In the genomic region with DNA sequence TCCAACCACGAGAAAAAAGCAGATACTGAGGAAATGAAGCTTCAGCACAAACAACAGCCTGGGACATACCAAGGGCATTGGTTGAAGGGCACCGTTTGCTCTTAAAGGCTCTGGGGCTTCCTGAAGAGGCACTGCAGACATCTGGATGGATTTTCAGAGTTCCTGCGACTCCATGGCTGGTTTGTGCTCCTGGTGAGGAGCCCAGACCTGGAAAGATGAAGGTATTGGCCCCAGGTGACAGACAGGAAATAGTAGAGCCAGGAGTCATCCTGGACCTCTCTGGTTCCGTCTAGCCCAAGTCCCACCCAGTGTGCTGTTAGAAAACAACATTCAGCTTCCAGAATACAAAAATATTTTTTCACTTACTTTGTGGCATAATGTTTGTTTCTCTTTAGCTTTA, we compare ENCODE assay signal across 14 cellular contexts. TPM values are rescaled to one million over a fixed set of nuclear protein-coding genes. Genes with fewer than 3 reads are reported as not detected.
DNase-seq lines count a peak whose midpoint lies in the region; ATAC-seq and TF ChIP-seq lines count a peak whose summit lies in the region.
"Had no signal": no experiment of that assay in that cellular context is flagged by ENCODE, and none has a peak within 500 bp of the region (broad histone marks: within the 10 kb centered on the region; RNA-seq: fewer than 3 reads in every experiment).

No MANE protein-coding gene starts in this region.

- H3K79me2 ChIP-seq in mesendoderm (ENCODE audit: control insufficient read depth, insufficient read depth, low read length), result no peaks in the 10 kb centered on the region

- WGBS in mesendoderm (ENCODE audit: extremely low coverage, insufficient coverage, low lambda C conversion rate), result no CpG with 5 or more reads among the region's 4 CpGs

- no peaks in the 10 kb centered on the region for H3K27me3 ChIP-seq in mesendoderm (ENCODE audit: insufficient read depth, low read length, poor library complexity)
- peaks cover 7% of the 10 kb centered on the region for H3K27me3 ChIP-seq in foreskin keratinocyte
- H3K27me3 ChIP-seq in H7 (ENCODE audit: control insufficient read depth, insufficient read depth, low read length), result peaks cover 6% of the 10 kb centered on the region
- H3K27me3 ChIP-seq: BLaER1 had no signal

- no peak overlapping the region for H3K9ac ChIP-seq in mesendoderm (ENCODE audit: low read length)
- H3K9ac ChIP-seq: BLaER1 had no signal

- TF ChIP-seq CTCF in HEK293 (tag by site-specific recombination; IDR thresholded peaks at IDR 0.05), result no peak
- no peak for TF ChIP-seq CTCF in chondrocyte (IDR thresholded peaks at IDR 0.05)
- TF ChIP-seq CTCF in foreskin keratinocyte (conservative IDR thresholded peaks at IDR 0.05), result no peak

- no peaks in the 10 kb centered on the region for H3K36me3 Mint-ChIP-seq in chondrocyte (ENCODE audit: low read depth)
- peaks cover 0 to 2% of the 10 kb centered on the region in 2 donors for H3K36me3 Mint-ChIP-seq in stimulated activated naive B cell treated with anti-CD40 and anti-IgM and Interleukin-4, amounts not matched to agents 10 μg/mL and 1 μg/mL and 100 μg/mL, for 72 hours
- H3K36me3 Mint-ChIP-seq: CD8-positive, alpha-beta memory T cell had no signal

- H2BK15ac ChIP-seq in mesendoderm (replicated peaks; ENCODE audit: low read depth), result no peak overlapping the region

- H4K5ac ChIP-seq in mesendoderm (ENCODE audit: low read length), result no peak overlapping the region

- ATAC-seq in foreskin keratinocyte, result no peak
- no peak for ATAC-seq in stimulated activated naive B cell treated with anti-CD40 and anti-IgM and Interleukin-4, amounts not matched to agents 10 μg/mL and 1 μg/mL and 100 μg/mL, for 72 hours (replicated peaks)

- H3K56ac ChIP-seq in mesendoderm (ENCODE audit: low read length), result no peak overlapping the region

- H2AK5ac ChIP-seq in mesendoderm (ENCODE audit: low read length), result no peak overlapping the region

- H3K79me1 ChIP-seq in mesendoderm (ENCODE audit: low read length), result no peaks in the 10 kb centered on the region

- CTCF ChIA-PET in HEK293 (lab: Yijun Ruan, JAX), result interaction anchor here (0.7 kb wide), 1 partner anchor 37 kb away, joined by 5 read pairs; no protein-coding TSS in a partner anchor

- no peak overlapping the region for H3K4me2 ChIP-seq in mesendoderm (ENCODE audit: low read length)
- H3K4me2 ChIP-seq: BLaER1 had no signal

- no peak overlapping the region for H3K4me3 ChIP-seq in HEK293 (ENCODE audit: low read depth, low read length)
- H3K4me3 ChIP-seq in mesendoderm (ENCODE audit: low read length), result no peak overlapping the region
- no peak overlapping the region for H3K4me3 ChIP-seq in H7 (ENCODE audit: insufficient read depth, low read depth, low read length)
- H3K4me3 ChIP-seq: BLaER1 had no signal

- no peak overlapping the region for H2BK5ac ChIP-seq in mesendoderm (ENCODE audit: low read length)

- H3K27ac Mint-ChIP-seq in chondrocyte (ENCODE audit: unreplicated experiment), result peak overlapping the region; percentile 89
- H3K27ac Mint-ChIP-seq in stimulated activated naive B cell treated with anti-CD40 and anti-IgM and Interleukin-4, amounts not matched to agents 10 μg/mL and 1 μg/mL and 100 μg/mL, for 72 hours, result no peak overlapping the region
- H3K27ac Mint-ChIP-seq: CD8-positive, alpha-beta memory T cell had no signal

- no peak overlapping the region for H3K18ac ChIP-seq in mesendoderm (ENCODE audit: low read length)

- H2BK120ac ChIP-seq in mesendoderm (ENCODE audit: low read depth, low read length), result no peak overlapping the region

- H3K9me3 ChIP-seq in HEK293 (ENCODE audit: control insufficient read depth, insufficient read depth, low read depth, low read length), result no peaks in the 10 kb centered on the region
- H3K9me3 ChIP-seq: BLaER1 had no signal

- POLR2A ChIA-PET in HEK293 (lab: Yijun Ruan, JAX), result interaction anchor here (1.0 kb wide), 1 partner anchor 64 kb away, joined by 3 read pairs; a partner anchor contains a TSS

- H4K8ac ChIP-seq in mesendoderm (ENCODE audit: low read depth, low read length), result no peak overlapping the region

- H3K9me3 Mint-ChIP-seq in chondrocyte (ENCODE audit: low read depth), result no peaks in the 10 kb centered on the region
- H3K9me3 Mint-ChIP-seq in stimulated activated naive B cell treated with anti-CD40 and anti-IgM and Interleukin-4, amounts not matched to agents 10 μg/mL and 1 μg/mL and 100 μg/mL, for 72 hours, result peaks cover 2 to 3% of the 10 kb centered on the region in 2 donors
- H3K9me3 Mint-ChIP-seq: CD8-positive, alpha-beta memory T cell had no signal

- no peak overlapping the region for H3K4me3 Mint-ChIP-seq in chondrocyte (ENCODE audit: unreplicated experiment)
- H3K4me3 Mint-ChIP-seq in stimulated activated naive B cell treated with anti-CD40 and anti-IgM and Interleukin-4, amounts not matched to agents 10 μg/mL and 1 μg/mL and 100 μg/mL, for 72 hours, result no peak overlapping the region
- H3K4me3 Mint-ChIP-seq: CD8-positive, alpha-beta memory T cell had no signal

- H3K4me1 ChIP-seq in HEK293 (ENCODE audit: control insufficient read depth, insufficient read depth, low read length), result no peaks in the 10 kb centered on the region
- H3K4me1 ChIP-seq in mesendoderm (ENCODE audit: control insufficient read depth, low read depth, low read length), result no peaks in the 10 kb centered on the region
- H3K4me1 ChIP-seq in foreskin keratinocyte, result no peaks in the 10 kb centered on the region
- H3K4me1 ChIP-seq: BLaER1 had no signal

- H3K36me3 ChIP-seq in HEK293 (ENCODE audit: control insufficient read depth in 2 of 2, insufficient read depth in 1 of 2, low read length in 2 of 2) (no peaks in the 10 kb centered on the region), mesendoderm (ENCODE audit: control insufficient read depth, insufficient read depth, low read length) (no peaks in the 10 kb centered on the region), H7 (replicated peaks; ENCODE audit: control insufficient read depth, insufficient read depth, low read length) (no peaks in the 10 kb centered on the region)
- H3K36me3 ChIP-seq: BLaER1 had no signal

- H3K4ac ChIP-seq in mesendoderm (ENCODE audit: low read depth, low read length), result no peak overlapping the region

- no peak overlapping the region for H3K23ac ChIP-seq in mesendoderm (ENCODE audit: low read length)

- H3K4me1 Mint-ChIP-seq in chondrocyte (ENCODE audit: low read depth), result peaks cover 48% of the 10 kb centered on the region
- peaks cover 6 to 10% of the 10 kb centered on the region in 2 donors for H3K4me1 Mint-ChIP-seq in stimulated activated naive B cell treated with anti-CD40 and anti-IgM and Interleukin-4, amounts not matched to agents 10 μg/mL and 1 μg/mL and 100 μg/mL, for 72 hours

- no peaks in the 10 kb centered on the region for H3K27me3 Mint-ChIP-seq in chondrocyte (ENCODE audit: low read depth)
- H3K27me3 Mint-ChIP-seq in stimulated activated naive B cell treated with anti-CD40 and anti-IgM and Interleukin-4, amounts not matched to agents 10 μg/mL and 1 μg/mL and 100 μg/mL, for 72 hours, result peaks cover 18 to 30% of the 10 kb centered on the region in 2 donors

- H3K27ac ChIP-seq in HEK293 (ENCODE audit: extremely low read depth, low read depth, low read length), result no peak overlapping the region
- H3K27ac ChIP-seq in mesendoderm (ENCODE audit: low read depth, low read length), result no peak overlapping the region
- H3K27ac ChIP-seq in temporal lobe (ENCODE audit: low read depth, low read length), result peak overlapping the region; percentile 17
- H3K27ac ChIP-seq in foreskin keratinocyte, result no peak overlapping the region
- H3K27ac ChIP-seq: BLaER1 had no signal

- DNase-seq in chondrocyte (ENCODE audit: low spot score) (no peak), mesendoderm (peak; percentile 39), foreskin keratinocyte (no peak), H7 (no peak)
- DNase-seq in stimulated activated naive B cell treated with anti-CD40 and anti-IgM and Interleukin-4, amounts not matched to agents 10 μg/mL and 1 μg/mL and 100 μg/mL, for 72 hours, result no peak
- DNase-seq: CD8-positive, alpha-beta memory T cell; GF-D8; KBM-7; NCI-H1048; NCI-H345; NCI-H526 treated with DMSO at 0.1 percent for 48 hours had no signal

TF ChIP-seq in HEK293, 187 proteins besides CTCF, POLR2A, EP300 and RAD21:
- TF ChIP-seq ZNF138 (tag by site-specific recombination; IDR thresholded peaks at IDR 0.05; ENCODE audit: borderline replicate concordance) (no peak), ZNF664 (tag by site-specific recombination; IDR thresholded peaks at IDR 0.05) (no peak), ZSCAN23 (tag by site-specific recombination; IDR thresholded peaks at IDR 0.05) (no peak)
- TF ChIP-seq, protein P1, sequence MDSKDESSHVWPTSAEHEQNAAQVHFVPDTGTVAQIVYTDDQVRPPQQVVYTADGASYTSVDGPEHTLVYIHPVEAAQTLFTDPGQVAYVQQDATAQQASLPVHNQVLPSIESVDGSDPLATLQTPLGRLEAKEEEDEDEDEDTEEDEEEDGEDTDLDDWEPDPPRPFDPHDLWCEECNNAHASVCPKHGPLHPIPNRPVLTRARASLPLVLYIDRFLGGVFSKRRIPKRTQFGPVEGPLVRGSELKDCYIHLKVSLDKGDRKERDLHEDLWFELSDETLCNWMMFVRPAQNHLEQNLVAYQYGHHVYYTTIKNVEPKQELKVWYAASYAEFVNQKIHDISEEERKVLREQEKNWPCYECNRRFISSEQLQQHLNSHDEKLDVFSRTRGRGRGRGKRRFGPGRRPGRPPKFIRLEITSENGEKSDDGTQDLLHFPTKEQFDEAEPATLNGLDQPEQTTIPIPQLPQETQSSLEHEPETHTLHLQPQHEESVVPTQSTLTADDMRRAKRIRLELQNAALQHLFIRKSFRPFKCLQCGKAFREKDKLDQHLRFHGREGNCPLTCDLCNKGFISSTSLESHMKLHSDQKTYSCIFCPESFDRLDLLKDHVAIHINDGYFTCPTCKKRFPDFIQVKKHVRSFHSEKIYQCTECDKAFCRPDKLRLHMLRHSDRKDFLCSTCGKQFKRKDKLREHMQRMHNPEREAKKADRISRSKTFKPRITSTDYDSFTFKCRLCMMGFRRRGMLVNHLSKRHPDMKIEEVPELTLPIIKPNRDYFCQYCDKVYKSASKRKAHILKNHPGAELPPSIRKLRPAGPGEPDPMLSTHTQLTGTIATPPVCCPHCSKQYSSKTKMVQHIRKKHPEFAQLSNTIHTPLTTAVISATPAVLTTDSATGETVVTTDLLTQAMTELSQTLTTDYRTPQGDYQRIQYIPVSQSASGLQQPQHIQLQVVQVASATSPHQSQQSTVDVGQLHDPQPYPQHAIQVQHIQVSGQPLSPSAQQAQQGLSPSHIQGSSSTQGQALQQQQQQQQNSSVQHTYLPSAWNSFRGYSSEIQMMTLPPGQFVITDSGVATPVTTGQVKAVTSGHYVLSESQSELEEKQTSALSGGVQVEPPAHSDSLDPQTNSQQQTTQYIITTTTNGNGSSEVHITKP (tag by site-specific recombination; IDR thresholded peaks at IDR 0.05), result peak; percentile 26; the same call in 1 of the 2 replicates

RNA-seq across cellular contexts. Expression of a gene that starts 6.3 kb away (rescaled TPM):
- 6.0 to 12.3 TPM (median 12.1 TPM) in 3 replicates for total RNA-seq in chondrocyte
- polyA plus RNA-seq in mesendoderm (2013, experiment 1 of 2), result 0.66 TPM
- 0.56 TPM for polyA plus RNA-seq in mesendoderm (2013, experiment 2 of 2)
- total RNA-seq in temporal lobe, result 9.1 TPM
- total RNA-seq in foreskin keratinocyte, result 0.07 and 0.10 TPM in 2 replicates
- 0.07 and 0.10 TPM in 2 replicates for polyA plus RNA-seq in foreskin keratinocyte
- 0.15 TPM in 1 of 2 replicates, not detected in the other for total RNA-seq in H7 (2014; rRNA removed; shearing (Covaris generic))
